In genomic region chr14:89416002-89416995, GRCh38 we compare ENCODE assay signal across 8 cellular contexts. TPM values are rescaled to one million over a fixed set of nuclear protein-coding genes. Genes with fewer than 3 reads are reported as not detected.
A peak's percentile ranks its signal among the peaks of the same experiment; 100 is the strongest.
DNase-seq lines count a peak whose midpoint lies in the region; ATAC-seq and TF ChIP-seq lines count a peak whose summit lies in the region.

No MANE protein-coding gene starts in this region.

- H3K4me1 ChIP-seq in endodermal cell (ENCODE audit: control insufficient read depth, insufficient read depth, low read length), result no peaks in the 10 kb centered on the region

- H3K27ac Mint-ChIP-seq in endodermal cell, result peak overlapping the region; percentile 92

- peak overlapping the region; percentile 82 for H3K4me3 Mint-ChIP-seq in endodermal cell

- 0% methylated on average over 14 to 98 of the region's 98 CpGs for WGBS in endodermal cell (ENCODE audit: insufficient coverage in 1 of 2, insufficient read length in 1 of 2), 2 experiments

- peaks cover 10% of the 10 kb centered on the region for H3K9me3 Mint-ChIP-seq in endodermal cell

- peaks cover 11% of the 10 kb centered on the region for H3K36me3 ChIP-seq in endodermal cell (ENCODE audit: control insufficient read depth, insufficient read depth, low read length)

- peak overlapping the region; percentile 92 for H3K4me3 ChIP-seq in endodermal cell (ENCODE audit: low read length)

- peaks cover 36% of the 10 kb centered on the region for H3K4me1 Mint-ChIP-seq in endodermal cell

- peaks cover 27% of the 10 kb centered on the region for H3K36me3 Mint-ChIP-seq in endodermal cell (ENCODE audit: low read depth)

- peak overlapping the region; percentile 76 for H3K27ac ChIP-seq in endodermal cell (ENCODE audit: low read depth, low read length)

- no peak for TF ChIP-seq CTCF in endodermal cell (conservative IDR thresholded peaks at IDR 0.05)

- no peaks in the 10 kb centered on the region for H3K27me3 Mint-ChIP-seq in endodermal cell (ENCODE audit: insufficient read depth)

- peak; percentile 77 for ATAC-seq in GM21360 (IDR thresholded peaks at IDR 0.05; ENCODE audit: unreplicated experiment)

- peaks cover 3% of the 10 kb centered on the region for H3K9me3 ChIP-seq in endodermal cell (ENCODE audit: control insufficient read depth, low read length)

- DNase-seq in CMK (ENCODE audit: low read depth), result peak; percentile 87
- peak; percentile 94 for DNase-seq in HT-29 (ENCODE audit: low spot score)
- DNase-seq in NOMO-1 treated with DMSO at 0.1 percent for 48 hours (lab: John Stamatoyannopoulos, UW; ENCODE audit: unreplicated experiment), result peak; percentile 89
- peak; percentile 97 for DNase-seq in activated CD8-positive, alpha-beta memory T cell treated with anti-CD3 and anti-CD28 coated beads, Interleukin-2, amount 50 U/mL, for 24 hours (ENCODE audit: extremely low read depth)
- peak; percentile 99 for DNase-seq in endodermal cell
- peak; percentile 98 for DNase-seq in mesenteric fat pad (ENCODE audit: low spot score)
- DNase-seq in stimulated activated CD8-positive, alpha-beta memory T cell treated with anti-CD3 and anti-CD28 coated beads, Interleukin-15, amount 100 ng/mL, for 1 hour (ENCODE audit: low read depth), result peak; percentile 99

- no peaks in the 10 kb centered on the region for H3K27me3 ChIP-seq in endodermal cell (ENCODE audit: control insufficient read depth, insufficient read depth, low read length, poor library complexity, severe bottlenecking)

- H3K9ac ChIP-seq in endodermal cell (ENCODE audit: extremely low read depth, low read length, poor library complexity, severe bottlenecking), result peak overlapping the region; percentile 89

RNA-seq across cellular contexts. Expression of gene FOXN3, which starts 0.7 kb away (rescaled TPM):
- 8.8 and 9.4 TPM in 2 replicates for total RNA-seq in HT-29 (2014; rRNA removed; shearing (Covaris generic))
- total RNA-seq in endodermal cell (10 to 100 TPM; 61.2 to 84.1 TPM), mesenteric fat pad (136 TPM)
- polyA plus RNA-seq in endodermal cell (2013, experiment 1 of 2), result 44.3 TPM
- 37.3 TPM for polyA plus RNA-seq in endodermal cell (2013, experiment 2 of 2)

Comparison
In these comparisons a context has a peak if more than half of its experiments do, and no peak if none do; other contexts are left out.
1. Peak in every context shown above with its lines: DNase-seq, ATAC-seq, H3K4me3 ChIP-seq and H3K27ac ChIP-seq.